1 cellular context compared by ENCODE assay signal in genomic region chr6:122264557-122264956, GRCh38.
TF ChIP-seq lines count a peak whose summit lies in the region.

No MANE protein-coding gene starts in this region.

TF ChIP-seq in H1, 55 proteins besides CTCF, POLR2A, EP300 and RAD21:
- TF ChIP-seq CTBP2 (IDR thresholded peaks at IDR 0.05; ENCODE audit: borderline replicate concordance, insufficient read depth, insufficient read length, low read length): no peak
- no peak for TF ChIP-seq CHD2 (IDR thresholded peaks at IDR 0.05; ENCODE audit: low read length)
- TF ChIP-seq CHD7 (IDR thresholded peaks at IDR 0.05; ENCODE audit: insufficient replicate concordance, low read length): peak; percentile 51
- no peak for TF ChIP-seq CREB1 (IDR thresholded peaks at IDR 0.05)
- TF ChIP-seq HDAC2 (IDR thresholded peaks at IDR 0.05; ENCODE audit: borderline replicate concordance in 1 of 2, low read depth in 2 of 2, low read length in 2 of 2): no peak
- 0 out of 2 replicates have a peak, but pooled peaks have one; percentile 19 for TF ChIP-seq TCF12 (IDR thresholded peaks at IDR 0.05; ENCODE audit: low read depth, low read length)
